Comparison of ENCODE assay signal across 8 cellular contexts in genomic region chr13:113930711-113931637, GRCh38. TPM values are rescaled to one million over a fixed set of nuclear protein-coding genes. Genes with fewer than 3 reads are reported as not detected.
DNase-seq lines count a peak whose midpoint lies in the region; ATAC-seq and TF ChIP-seq lines count a peak whose summit lies in the region.

No MANE protein-coding gene starts in this region.

- no peaks in the 10 kb centered on the region for H3K79me2 ChIP-seq in KMS-11 (ENCODE audit: insufficient read depth, low read depth)

- no peaks in the 10 kb centered on the region for H3K4me1 Mint-ChIP-seq in CD14-positive monocyte
- peaks cover 0 to 22% of the 10 kb centered on the region in 2 donors for H3K4me1 Mint-ChIP-seq in natural killer cell

- H3K9me3 Mint-ChIP-seq in CD14-positive monocyte (peaks cover 0 to 2% (median 0%) of the 10 kb centered on the region in 7 donors), natural killer cell (no peaks in the 10 kb centered on the region)

- TF ChIP-seq CTCF in CD14-positive monocyte (IDR thresholded peaks at IDR 0.05) (no peak), KMS-11 (conservative IDR thresholded peaks at IDR 0.05; ENCODE audit: low read depth, low read length) (no peak), natural killer cell (IDR thresholded peaks at IDR 0.05) (no peak)

- H2AFZ ChIP-seq in KMS-11 (ENCODE audit: low read depth): no peak overlapping the region

- H3K4me3 ChIP-seq in KMS-11 (IDR thresholded peaks at IDR 0.05; ENCODE audit: insufficient read depth, low read depth, low read length): no peak overlapping the region

- no peak overlapping the region for H3K9ac ChIP-seq in KMS-11

- H3K36me3 ChIP-seq in KMS-11 (ENCODE audit: insufficient read depth): no peaks in the 10 kb centered on the region

- H3K36me3 Mint-ChIP-seq in CD14-positive monocyte (no peaks in the 10 kb centered on the region), natural killer cell (no peaks in the 10 kb centered on the region)

- H3K27me3 Mint-ChIP-seq in CD14-positive monocyte (ENCODE audit: low read depth in 3 of 3): peaks cover 19 to 75% (median 31%) of the 10 kb centered on the region in 3 donors
- H3K27me3 Mint-ChIP-seq in natural killer cell (ENCODE audit: low read depth in 2 of 2): peaks cover 0 to 7% of the 10 kb centered on the region in 2 donors

- H3K4me1 ChIP-seq in KMS-11 (ENCODE audit: low read depth, poor library complexity, severe bottlenecking): peaks cover 13% of the 10 kb centered on the region

- H3K27ac ChIP-seq in KMS-11: no peak overlapping the region

- H3K4me2 ChIP-seq in KMS-11: peak overlapping the region; percentile 33; the same call in 1 of the 2 replicates

- H4K20me1 ChIP-seq in KMS-11 (ENCODE audit: insufficient read depth): no peaks in the 10 kb centered on the region

- H3K4me3 Mint-ChIP-seq in CD14-positive monocyte (peak overlapping the region in 1 of 2 donors; percentile 56), natural killer cell (no peak overlapping the region)

- peak overlapping the region in 1 of 7 donors; percentile 50 for H3K27ac Mint-ChIP-seq in CD14-positive monocyte
- no peak overlapping the region for H3K27ac Mint-ChIP-seq in natural killer cell

- peaks cover 18% of the 10 kb centered on the region; the same call in 1 of the 2 replicates for H3K27me3 ChIP-seq in KMS-11 (ENCODE audit: insufficient read depth, low read depth)

- ATAC-seq in natural killer cell (peak in 2 of 3 donors; percentile 62 to 80), HG02970 (IDR thresholded peaks at IDR 0.05; ENCODE audit: low FRiP score, unreplicated experiment) (no peak)

- DNase-seq in CD14-positive monocyte (ENCODE audit: low spot score) (peak; percentile 20), natural killer cell (peak; percentile 43), NCI-H345 treated with DMSO at 0.1 percent for 48 hours (lab: John Stamatoyannopoulos, UW; ENCODE audit: unreplicated experiment) (no peak), dermis blood vessel endothelial cell (no peak), NCI-H2029 treated with DMSO at 0.1 percent for 48 hours (lab: John Stamatoyannopoulos, UW) (no peak)
- DNase-seq in activated CD8-positive, alpha-beta memory T cell treated with anti-CD3 and anti-CD28 coated beads, Interleukin-2, amount 50 U/mL, for 4 hours: peak; percentile 68

- intact Hi-C loops in CD14-positive monocyte (cut with micrococcal nuclease): no loop called here
- intact Hi-C loops in natural killer cell (cut with micrococcal nuclease): no loop called here

RNA-seq across cellular contexts. Expression of gene C13orf46, which starts 42.9 kb away (rescaled TPM):
- under 1 TPM in 1 of 2 donors, not detected in 1; 0.05 TPM for polyA plus RNA-seq in CD14-positive monocyte
- total RNA-seq in natural killer cell (10 to 100 TPM; 21.1 to 23.9 (median 23.5) TPM), dermis blood vessel endothelial cell (0.17 and 0.28 TPM in 2 replicates)

Comparison
In these comparisons a context has a peak if more than half of its experiments do, and no peak if none do; other contexts are left out.
1. DNase-seq: peak in CD14-positive monocyte (single experiment), activated CD8-positive, alpha-beta memory T cell treated with anti-CD3 and anti-CD28 coated beads, Interleukin-2, amount 50 U/mL, for 4 hours (single experiment) and natural killer cell (single experiment); none in NCI-H345 treated with DMSO at 0.1 percent for 48 hours (single experiment), dermis blood vessel endothelial cell (single experiment) and NCI-H2029 treated with DMSO at 0.1 percent for 48 hours (single experiment).
2. RNA of gene C13orf46, which starts 42.9 kb away (total RNA-seq): 21.1 to 23.9 TPM in natural killer cell; 0.17 to 0.28 TPM in dermis blood vessel endothelial cell; every median in the first group is over 10 times any median in the second.